Comparison of ENCODE assay signal across 18 cellular contexts in the genomic region with DNA sequence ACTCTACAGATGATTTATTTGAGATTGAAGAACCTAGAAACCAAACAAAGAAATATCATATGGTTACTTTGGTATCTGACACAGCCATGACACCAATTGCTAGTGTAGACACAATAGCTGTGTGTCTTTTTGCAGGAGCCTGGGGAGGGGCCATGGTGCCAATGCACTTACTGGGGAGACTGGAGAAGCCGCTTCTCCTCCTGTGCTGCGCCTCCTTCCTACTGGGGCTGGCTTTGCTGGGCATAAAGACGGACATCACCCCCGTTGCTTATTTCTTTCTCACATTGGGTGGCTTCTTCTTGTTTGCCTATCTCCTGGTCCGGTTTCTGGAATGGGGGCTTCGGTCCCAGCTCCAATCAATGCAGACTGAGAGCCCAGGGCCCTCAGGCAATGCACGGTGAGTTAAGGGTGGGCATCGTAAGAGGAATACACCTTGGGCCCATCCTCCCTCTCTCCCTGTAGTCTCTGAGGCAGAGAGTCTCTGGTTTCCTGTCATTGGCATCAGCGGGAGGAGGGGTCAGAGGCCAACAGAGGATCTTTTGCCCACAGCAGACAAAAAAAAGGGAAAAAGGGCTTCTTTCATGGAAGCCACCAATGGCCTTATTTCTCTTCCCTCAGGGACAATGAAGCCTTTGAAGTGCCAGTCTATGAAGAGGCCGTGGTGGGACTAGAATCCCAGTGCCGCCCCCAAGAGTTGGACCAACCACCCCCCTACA. TPM values are rescaled to one million over a fixed set of nuclear protein-coding genes. Genes with fewer than 3 reads are reported as not detected.
DNase-seq lines count a peak whose midpoint lies in the region; ATAC-seq and TF ChIP-seq lines count a peak whose summit lies in the region.
"Had no signal": no experiment of that assay in that cellular context is flagged by ENCODE, and none has a peak within 500 bp of the region (broad histone marks: within the 10 kb centered on the region; RNA-seq: fewer than 3 reads in every experiment).

No MANE protein-coding gene starts in this region.

- peaks cover 4% of the 10 kb centered on the region for H3K36me3 Mint-ChIP-seq in CD4-positive, CD25-positive, alpha-beta regulatory T cell
- peaks cover 2% of the 10 kb centered on the region for H3K36me3 Mint-ChIP-seq in T-cell

- no peak for ATAC-seq in CD4-positive, CD25-positive, alpha-beta regulatory T cell (ENCODE audit: low read depth in 2 of 2)
- no peak for ATAC-seq in T-cell (replicated peaks in 1 of 4)
- ATAC-seq: gastrocnemius medialis had no signal

- CTCF ChIA-PET in T-cell (lab: Charles Lee) = interaction anchor here in 1 of 2 donors (1.7 kb wide), 1 partner anchor 45 kb away, joined by 6 read pairs; no protein-coding TSS in a partner anchor

- H3K4me1 ChIP-seq in CD4-positive, CD25-positive, alpha-beta regulatory T cell (ENCODE audit: control insufficient read depth, insufficient read depth, low read length, poor library complexity, severe bottlenecking) = peaks cover 38% of the 10 kb centered on the region

- H3K9me3 Mint-ChIP-seq in CD4-positive, CD25-positive, alpha-beta regulatory T cell = no peaks in the 10 kb centered on the region
- no peaks in the 10 kb centered on the region for H3K9me3 Mint-ChIP-seq in T-cell
- H3K9me3 Mint-ChIP-seq: activated naive CD4-positive, alpha-beta T cell treated with anti-CD3 and anti-CD28 coated beads, Interleukin-2, amount 50 U/mL, for 24 hours had no signal

- TF ChIP-seq CTCF in WERI-Rb-1 (IDR thresholded peaks at IDR 0.05; ENCODE audit: low read depth, low read length) = no peak

- peaks cover 26 to 68% (median 54%) of the 10 kb centered on the region in 4 donors for H3K4me1 Mint-ChIP-seq in CD4-positive, CD25-positive, alpha-beta regulatory T cell
- H3K4me1 Mint-ChIP-seq in T-cell = peaks cover 48 to 60% (median 53%) of the 10 kb centered on the region in 3 donors

- POLR2A ChIA-PET in T-cell (lab: Charles Lee) = no interaction called here

- no peak for DNase-seq in CD4-positive, CD25-positive, alpha-beta regulatory T cell
- DNase-seq in SK-MEL-5 (ENCODE audit: low read depth, low spot score) (peak; percentile 73), hypothalamus (lab: John Stamatoyannopoulos, UW) (peak in 27 of 51 donors; percentile 15 to 80 (median 46)), occipital lobe (lab: John Stamatoyannopoulos, UW) (peak; percentile 45), T-cell (no peak), NCI-H1436 treated with DMSO at 0.1 percent for 48 hours (lab: John Stamatoyannopoulos, UW) (no peak), WERI-Rb-1 (no peak), DMS79 (lab: John Stamatoyannopoulos, UW) (no peak)
- DNase-seq: activated CD4-positive, CD25-positive, alpha-beta regulatory T cell treated with anti-CD3 and anti-CD28 coated beads, Interleukin-2, amount 50 U/mL, for 72 hours; DMS 273 treated with DMSO at 0.1 percent for 48 hours; gastrocnemius medialis; NCI-H524; stimulated activated naive CD4-positive, alpha-beta T cell treated with Interleukin-2 at 50 U/mL for 16 hours; T-helper 1 cell had no signal

- in situ Hi-C loops in SK-MEL-5 (cut with HindIII; ENCODE audit: low pct_unique_long_range_greater_than_20kb, low sequenced_read_pairs) = no loop called here

- no peaks in the 10 kb centered on the region for H3K27me3 ChIP-seq in CD4-positive, CD25-positive, alpha-beta regulatory T cell (ENCODE audit: control insufficient read depth, insufficient read depth, low read length)
- H3K27me3 ChIP-seq in WERI-Rb-1 (ENCODE audit: insufficient read depth, low read depth, severe bottlenecking) = no peaks in the 10 kb centered on the region
- H3K27me3 ChIP-seq: cardiac muscle cell, gastrocnemius medialis had no signal

- H3K9me3 ChIP-seq in CD4-positive, CD25-positive, alpha-beta regulatory T cell (ENCODE audit: control insufficient read depth in 2 of 2, low read length in 2 of 2) = no peaks in the 10 kb centered on the region
- H3K9me3 ChIP-seq in WERI-Rb-1 (ENCODE audit: severe bottlenecking) = peaks cover 10% of the 10 kb centered on the region
- H3K9me3 ChIP-seq: gastrocnemius medialis had no signal

- peaks cover 5% of the 10 kb centered on the region for H3K36me3 ChIP-seq in CD4-positive, CD25-positive, alpha-beta regulatory T cell (ENCODE audit: control insufficient read depth, insufficient read depth, low read length)
- peaks cover 19% of the 10 kb centered on the region for H3K36me3 ChIP-seq in WERI-Rb-1
- H3K36me3 ChIP-seq: cardiac muscle cell, gastrocnemius medialis had no signal

- H3K27me3 Mint-ChIP-seq in CD4-positive, CD25-positive, alpha-beta regulatory T cell = no peaks in the 10 kb centered on the region
- no peaks in the 10 kb centered on the region for H3K27me3 Mint-ChIP-seq in T-cell
- H3K27me3 Mint-ChIP-seq: activated naive CD4-positive, alpha-beta T cell treated with anti-CD3 and anti-CD28 coated beads, Interleukin-2, amount 50 U/mL, for 24 hours had no signal

- no peak overlapping the region for H3K4me3 ChIP-seq in CD4-positive, CD25-positive, alpha-beta regulatory T cell (ENCODE audit: low read depth, low read length)
- H3K4me3 ChIP-seq in WERI-Rb-1 (ENCODE audit: low read depth, low read length) = no peak overlapping the region
- H3K4me3 ChIP-seq: cardiac muscle cell, gastrocnemius medialis had no signal

- H3K4me3 Mint-ChIP-seq in CD4-positive, CD25-positive, alpha-beta regulatory T cell = peak overlapping the region in 2 of 4 donors; percentile 98
- no peak overlapping the region for H3K4me3 Mint-ChIP-seq in T-cell

- no peak overlapping the region for H3K27ac ChIP-seq in CD4-positive, CD25-positive, alpha-beta regulatory T cell (ENCODE audit: insufficient read depth, low read length, poor library complexity, severe bottlenecking)
- H3K27ac ChIP-seq in WERI-Rb-1 = no peak overlapping the region
- H3K27ac ChIP-seq: cardiac muscle cell, KMS-11 had no signal

- peak overlapping the region; percentile 46 to 84 (median 53) for H3K27ac Mint-ChIP-seq in CD4-positive, CD25-positive, alpha-beta regulatory T cell
- H3K27ac Mint-ChIP-seq in T-cell = no peak overlapping the region

RNA-seq across cellular contexts. Expression of a gene that starts 1.2 kb away (rescaled TPM):
- 0.91 TPM for total RNA-seq in CD4-positive, CD25-positive, alpha-beta regulatory T cell
- polyA plus RNA-seq in CD4-positive, CD25-positive, alpha-beta regulatory T cell = 1 to 10 TPM in 2 of 4 donors, under 1 TPM in 2; 0.75 to 1.3 (median 1.0) TPM
- not detected in 2 replicates for total RNA-seq in SK-MEL-5 (2014; rRNA removed; shearing (Covaris generic))
- 0.37 and 0.39 TPM in 2 replicates for polyA plus RNA-seq in SK-MEL-5 (2015; cell fraction: cytosol; rRNA removed)
- 1.5 TPM in 1 of 2 replicates, not detected in the other for polyA plus RNA-seq in SK-MEL-5 (2015; cell fraction: nucleus; rRNA removed)
- total RNA-seq in occipital lobe = 0.31 TPM
- 1 to 10 TPM in 3 of 5 donors, under 1 TPM in 1, not detected in 1; 0.66 to 1.6 (median 1.2) TPM for total RNA-seq in T-cell
- total RNA-seq: gastrocnemius medialis had no signal
- polyA plus RNA-seq: neural cell had no signal

RNA-seq across cellular contexts. Expression of a gene that starts 2.2 kb away (rescaled TPM):
- total RNA-seq in CD4-positive, CD25-positive, alpha-beta regulatory T cell = 61.4 TPM
- 10 to 100 TPM; 20.5 to 27.1 (median 24.1) TPM for polyA plus RNA-seq in CD4-positive, CD25-positive, alpha-beta regulatory T cell
- total RNA-seq in SK-MEL-5 (2014; rRNA removed; shearing (Covaris generic)) = 11.8 and 14.4 TPM in 2 replicates
- polyA plus RNA-seq in SK-MEL-5 (2015; cell fraction: cytosol; rRNA removed) = 19.0 and 23.0 TPM in 2 replicates
- polyA plus RNA-seq in SK-MEL-5 (2015; cell fraction: nucleus; rRNA removed) = 37.5 and 41.7 TPM in 2 replicates
- total RNA-seq in occipital lobe (20.7 TPM), T-cell (10 to 100 TPM; 43.4 to 83.6 (median 73.7) TPM)

RNA-seq across cellular contexts. Expression of a gene that starts 22.7 kb away (rescaled TPM):
- total RNA-seq in CD4-positive, CD25-positive, alpha-beta regulatory T cell = 475 TPM
- 100 to 1,000 TPM; 589 to 845 (median 707) TPM for polyA plus RNA-seq in CD4-positive, CD25-positive, alpha-beta regulatory T cell
- total RNA-seq in SK-MEL-5 (2014; rRNA removed; shearing (Covaris generic)) = 144 and 161 TPM in 2 replicates
- polyA plus RNA-seq in SK-MEL-5 (2015; cell fraction: cytosol; rRNA removed) = 189 and 200 TPM in 2 replicates
- 511 and 657 TPM in 2 replicates for polyA plus RNA-seq in SK-MEL-5 (2015; cell fraction: nucleus; rRNA removed)
- 36.0 TPM for total RNA-seq in occipital lobe
- total RNA-seq in T-cell = 100 to 1,000 TPM; 347 to 524 (median 406) TPM

RNA-seq across cellular contexts. Expression of a gene that starts 29.9 kb away (rescaled TPM):
- total RNA-seq in CD4-positive, CD25-positive, alpha-beta regulatory T cell = not detected
- under 1 TPM in 1 of 4 donors, not detected in 3; 0.05 TPM for polyA plus RNA-seq in CD4-positive, CD25-positive, alpha-beta regulatory T cell
- not detected in 2 replicates for total RNA-seq in SK-MEL-5 (2014; rRNA removed; shearing (Covaris generic))
- not detected in 2 replicates for polyA plus RNA-seq in SK-MEL-5 (2015; cell fraction: cytosol; rRNA removed)
- polyA plus RNA-seq in SK-MEL-5 (2015; cell fraction: nucleus; rRNA removed) = not detected in 2 replicates
- under 0.01 TPM for total RNA-seq in occipital lobe
- total RNA-seq in T-cell = not detected
- total RNA-seq: cardiac muscle cell had no signal
- polyA plus RNA-seq: cardiac muscle cell, neural cell had no signal

Comparison
In these comparisons a context has a peak if more than half of its experiments do, and no peak if none do; other contexts are left out.
1. DNase-seq: peak in SK-MEL-5 (single experiment), hypothalamus (27 of 51) and occipital lobe (single experiment); none in CD4-positive, CD25-positive, alpha-beta regulatory T cell (0 of 3), T-cell (0 of 34), NCI-H1436 treated with DMSO at 0.1 percent for 48 hours (single experiment), WERI-Rb-1 (single experiment) and DMS79 (single experiment).
2. H3K27ac Mint-ChIP-seq: peak in CD4-positive, CD25-positive, alpha-beta regulatory T cell (3 of 3); none in T-cell (0 of 2).